1 cellular context compared by ENCODE assay signal in genomic region chr7:2966466-2967078, GRCh38.
TF ChIP-seq lines count a peak whose summit lies in the region.

No MANE protein-coding gene starts in this region.

TF ChIP-seq in WTC11, 78 proteins besides CTCF, POLR2A, EP300 and RAD21 (continued from another document):
- TF ChIP-seq USF1 (CRISPR knock-in tag; IDR thresholded peaks at IDR 0.05) (no peak), ARID4B (CRISPR knock-in tag; IDR thresholded peaks at IDR 0.05; ENCODE audit: borderline replicate concordance) (no peak), CBFB (CRISPR knock-in tag; IDR thresholded peaks at IDR 0.05; ENCODE audit: low read depth) (no peak)
